ENCODE assay signal across 26 cellular contexts in genomic region chr9:129273941-129274709, GRCh38.
A peak's percentile ranks its signal among the peaks of the same experiment; 100 is the strongest.
DNase-seq lines count a peak whose midpoint lies in the region; TF ChIP-seq lines count a peak whose summit lies in the region.
"Had no signal": no experiment of that assay in that cellular context is flagged by ENCODE, and none has a peak within 500 bp of the region (broad histone marks: within the 10 kb centered on the region; RNA-seq: fewer than 3 reads in every experiment).

No MANE protein-coding gene starts in this region.

- H3K27me3 Mint-ChIP-seq in type B pancreatic cell = no peaks in the 10 kb centered on the region
- H3K27me3 Mint-ChIP-seq in Calu3 (ENCODE audit: unreplicated experiment) = peaks cover 14% of the 10 kb centered on the region
- H3K27me3 Mint-ChIP-seq: activated naive CD8-positive, alpha-beta T cell treated with anti-CD3 and anti-CD28 coated beads for 36 hours had no signal

- no peak for TF ChIP-seq POLR2A in NB4 (IDR thresholded peaks at IDR 0.05; ENCODE audit: extremely low read depth, insufficient read length)

- H3K27ac Mint-ChIP-seq in type B pancreatic cell (peak overlapping the region; percentile 50), Calu3 (ENCODE audit: unreplicated experiment) (no peak overlapping the region)
- H3K27ac Mint-ChIP-seq: activated CD4-positive, alpha-beta T cell treated with anti-CD3 and anti-CD28 coated beads, Interleukin-2, amount 10 ng/mL, durations not matched to agents 24 days and 14 days; activated naive CD8-positive, alpha-beta T cell treated with anti-CD3 and anti-CD28 coated beads for 36 hours; activated T-helper 2 cell treated with anti-CD3 and anti-CD28 coated beads, Interferon-gamma antibody, Interleukin-2, Interleukin-4, amounts not matched to agents 10 μg/mL and 5 μg/mL and 100 μg/mL, durations not matched to agents 14 hours and 24 hours and 36 hours; stimulated activated effector memory CD8-positive, alpha-beta T cell treated with anti-CD3 and anti-CD28 coated beads, Interleukin-12 subunit alpha, Interleukin-12 subunit beta, amount 100 ng/mL, for 72 hours had no signal

- peaks cover 61% of the 10 kb centered on the region for H3K4me1 ChIP-seq in OCI-LY7 (ENCODE audit: insufficient read depth, low read length, poor library complexity, severe bottlenecking)

- TF ChIP-seq CTCF in NB4 (IDR thresholded peaks at IDR 0.05; ENCODE audit: low read depth, low read length) = no peak
- TF ChIP-seq CTCF in type B pancreatic cell (conservative IDR thresholded peaks at IDR 0.05) = no peak
- TF ChIP-seq CTCF in Calu3 (IDR thresholded peaks at IDR 0.05; ENCODE audit: unreplicated experiment) = no peak
- no peak for TF ChIP-seq CTCF in OCI-LY7 (conservative IDR thresholded peaks at IDR 0.05; ENCODE audit: low read length)

- DNase-seq in activated CD8-positive, alpha-beta memory T cell treated with anti-CD3 and anti-CD28 coated beads, Interleukin-2, amount 50 U/mL, for 48 hours = peak; percentile 23
- DNase-seq in activated CD8-positive, alpha-beta memory T cell treated with anti-CD3 and anti-CD28 coated beads, Interleukin-2, amount 50 U/mL, for 4 hours = no peak
- DNase-seq in NB4 (ENCODE audit: low read depth) (peak; percentile 33), islet precursor cell (peak; percentile 30), type B pancreatic cell (ENCODE audit: extremely low spot score, unreplicated experiment) (no peak), Calu3 (no peak), OCI-LY7 (ENCODE audit: low spot score) (no peak)
- DNase-seq in stimulated activated CD4-positive, alpha-beta T cell treated with anti-CD3 and anti-CD28 coated beads, Interleukin-15, amount 100 ng/mL, for 24 hours = no peak
- DNase-seq: ACHN; activated CD4-positive, alpha-beta T cell treated with anti-CD3 and anti-CD28 coated beads, Interleukin-2, amount 10 ng/mL, durations not matched to agents 24 days and 14 days; activated naive CD8-positive, alpha-beta T cell treated with anti-CD3 and anti-CD28 coated beads for 36 hours; C1 segment of cervical spinal cord; cerebellar nuclear complex; NCI-H1105 treated with DMSO at 0.1 percent for 48 hours; NCI-H2081 treated with DMSO at 0.1 percent for 48 hours; NCI-H446; PC-9; SHP77 treated with DMSO at 0.1 percent for 48 hours; stimulated activated CD4-positive, alpha-beta T cell treated with anti-CD3 and anti-CD28 coated beads, Interleukin-2, amount 100 ng/mL, for 48 hours; substantia nigra; T-helper 1 cell had no signal

- intact Hi-C loops in Calu3 (cut with micrococcal nuclease; ENCODE audit: unreplicated experiment) = no loop called here
- intact Hi-C loops in OCI-LY7 (cut with micrococcal nuclease; ENCODE audit: unreplicated experiment) = loop anchor here (5.0 kb wide), 1 partner anchor 132 kb away; no protein-coding TSS in a partner anchor

- CTCF ChIA-PET in Calu3 (lab: Charles Lee) = no interaction called here
- CTCF ChIA-PET in OCI-LY7 (lab: Charles Lee; ENCODE audit: unreplicated experiment) = no interaction called here

- no peaks in the 10 kb centered on the region for H3K36me3 Mint-ChIP-seq in type B pancreatic cell
- no peaks in the 10 kb centered on the region for H3K36me3 Mint-ChIP-seq in Calu3 (ENCODE audit: insufficient read depth, unreplicated experiment)
- H3K36me3 Mint-ChIP-seq: activated naive CD8-positive, alpha-beta T cell treated with anti-CD3 and anti-CD28 coated beads for 36 hours; stimulated activated effector memory CD8-positive, alpha-beta T cell treated with anti-CD3 and anti-CD28 coated beads, Interleukin-12 subunit alpha, Interleukin-12 subunit beta, amount 100 ng/mL, for 72 hours had no signal

- H3K36me3 ChIP-seq in OCI-LY7 (ENCODE audit: insufficient read depth, low read length) = no peaks in the 10 kb centered on the region
- H3K36me3 ChIP-seq: HAP-1 had no signal

- no peaks in the 10 kb centered on the region for H3K9me2 ChIP-seq in OCI-LY7 (ENCODE audit: insufficient read depth, low read length)

- H3K9me3 ChIP-seq in OCI-LY7 (ENCODE audit: low read length) = no peaks in the 10 kb centered on the region
- H3K9me3 ChIP-seq: HAP-1 had no signal

- POLR2A ChIA-PET in OCI-LY7 (lab: Charles Lee) = no interaction called here

- no peak overlapping the region for H3K4me2 ChIP-seq in OCI-LY7 (ENCODE audit: low read length)
- H3K4me2 ChIP-seq: PC-9, smooth muscle cell had no signal

- H4K20me1 ChIP-seq in OCI-LY7 (ENCODE audit: insufficient read depth, low read length) = no peaks in the 10 kb centered on the region

- no peak overlapping the region for H3K4me3 ChIP-seq in NB4 (ENCODE audit: low read depth, low read length)
- no peak overlapping the region for H3K4me3 ChIP-seq in OCI-LY7 (ENCODE audit: low read depth, low read length, poor library complexity, severe bottlenecking)
- H3K4me3 ChIP-seq: HAP-1, PC-9, smooth muscle cell had no signal

- H3K27ac ChIP-seq in OCI-LY7 (ENCODE audit: low read depth, low read length, poor library complexity, severe bottlenecking) = no peak overlapping the region
- H3K27ac ChIP-seq: HL-60, PC-9 had no signal

- H3K79me2 ChIP-seq in OCI-LY7 (ENCODE audit: insufficient read depth, low read depth, low read length) = no peaks in the 10 kb centered on the region

- peaks cover 49% of the 10 kb centered on the region for H3K4me1 Mint-ChIP-seq in type B pancreatic cell (ENCODE audit: unreplicated experiment)
- H3K4me1 Mint-ChIP-seq in Calu3 (ENCODE audit: low read depth, unreplicated experiment) = peaks cover 34% of the 10 kb centered on the region

- H3K4me3 Mint-ChIP-seq in type B pancreatic cell (peak overlapping the region; percentile 12), Calu3 (ENCODE audit: low read depth, unreplicated experiment) (no peak overlapping the region)
- H3K4me3 Mint-ChIP-seq: activated CD4-positive, alpha-beta T cell treated with anti-CD3 and anti-CD28 coated beads, Interleukin-2, amount 10 ng/mL, durations not matched to agents 24 days and 14 days; activated naive CD8-positive, alpha-beta T cell treated with anti-CD3 and anti-CD28 coated beads for 36 hours; stimulated activated effector memory CD8-positive, alpha-beta T cell treated with anti-CD3 and anti-CD28 coated beads, Interleukin-12 subunit alpha, Interleukin-12 subunit beta, amount 100 ng/mL, for 72 hours had no signal

- no TSS peak for BruUV-seq in Calu3 (replicated peaks; lab: Mats Ljungman, UMichigan)
- BruUV-seq in OCI-LY7 (replicated peaks; lab: Mats Ljungman, UMichigan) = no TSS peak

- no peak overlapping the region for H2AFZ ChIP-seq in OCI-LY7 (ENCODE audit: low read length)
- H2AFZ ChIP-seq: PC-9 had no signal

- H3K9me3 Mint-ChIP-seq in type B pancreatic cell = no peaks in the 10 kb centered on the region
- H3K9me3 Mint-ChIP-seq in Calu3 (ENCODE audit: low read depth, unreplicated experiment) = no peaks in the 10 kb centered on the region
- H3K9me3 Mint-ChIP-seq: activated CD4-positive, alpha-beta T cell treated with anti-CD3 and anti-CD28 coated beads, Interleukin-2, amount 10 ng/mL, durations not matched to agents 24 days and 14 days; activated naive CD8-positive, alpha-beta T cell treated with anti-CD3 and anti-CD28 coated beads for 36 hours; activated T-helper 2 cell treated with anti-CD3 and anti-CD28 coated beads, Interferon-gamma antibody, Interleukin-2, Interleukin-4, amounts not matched to agents 10 μg/mL and 5 μg/mL and 100 μg/mL, durations not matched to agents 14 hours and 24 hours and 36 hours; stimulated activated effector memory CD8-positive, alpha-beta T cell treated with anti-CD3 and anti-CD28 coated beads, Interleukin-12 subunit alpha, Interleukin-12 subunit beta, amount 100 ng/mL, for 72 hours had no signal

Comparison
In these comparisons a context has a peak if more than half of its experiments do, and no peak if none do; other contexts are left out.
1. DNase-seq: peak in activated CD8-positive, alpha-beta memory T cell treated with anti-CD3 and anti-CD28 coated beads, Interleukin-2, amount 50 U/mL, for 48 hours (single experiment), NB4 (single experiment) and islet precursor cell (single experiment); none in activated CD8-positive, alpha-beta memory T cell treated with anti-CD3 and anti-CD28 coated beads, Interleukin-2, amount 50 U/mL, for 4 hours (single experiment), type B pancreatic cell (single experiment), stimulated activated CD4-positive, alpha-beta T cell treated with anti-CD3 and anti-CD28 coated beads, Interleukin-15, amount 100 ng/mL, for 24 hours (single experiment), Calu3 (single experiment) and OCI-LY7 (single experiment).